In the genomic region with DNA sequence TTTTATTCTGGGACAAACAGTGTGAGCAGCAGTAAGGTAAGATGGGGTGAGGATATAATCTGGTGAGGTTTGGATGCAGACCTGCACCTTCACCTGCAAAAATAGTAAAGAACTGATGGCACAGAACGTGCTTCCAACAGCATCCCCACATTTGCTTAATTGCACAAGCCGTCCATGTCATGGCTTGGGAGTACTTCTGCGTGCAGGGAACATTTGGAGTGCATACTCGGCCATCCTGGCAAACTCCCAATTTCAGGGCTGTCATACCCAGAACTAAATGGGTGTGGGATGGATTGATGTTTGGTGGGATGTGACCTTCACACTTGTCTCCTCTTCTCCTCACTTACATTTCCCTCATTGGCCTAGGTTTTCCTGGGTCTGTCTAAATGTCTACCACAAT, we compare ENCODE assay signal across 30 cellular contexts.
"Had no signal": no experiment of that assay in that cellular context is flagged by ENCODE, and none has a peak within 500 bp of the region (broad histone marks: within the 10 kb centered on the region; RNA-seq: fewer than 3 reads in every experiment).

No MANE protein-coding gene starts in this region.

- ATAC-seq: activated naive CD4-positive, alpha-beta T cell treated with anti-CD3 and anti-CD28 coated beads, Interleukin-2, amount 50 U/mL, for 72 hours; activated naive CD8-positive, alpha-beta T cell treated with anti-CD3 and anti-CD28 coated beads, Interleukin-2, amount 50 U/mL, for 24 hours; activated T-cell treated with anti-CD3 and anti-CD28 coated beads, Interleukin-2, amount 50 U/mL, for 4 hours; activated T-cell treated with anti-CD3 and anti-CD28 coated beads, Interleukin-2, amount 50 U/mL, for 72 hours; activated T-helper 17 cell treated with anti-CD3 and anti-CD28 coated beads, Interleukin-2, amount 50 U/mL, for 72 hours; body of pancreas had no signal

- H3K4me3 ChIP-seq: adrenal gland, ascending aorta, body of pancreas, breast epithelium, cardiac muscle cell had no signal

- H3K9me3 ChIP-seq: adrenal gland, ascending aorta, body of pancreas, breast epithelium had no signal

- H3K36me3 ChIP-seq: adrenal gland, ascending aorta, brain microvascular endothelial cell, breast epithelium, cardiac muscle cell had no signal

- H3K27me3 ChIP-seq: adrenal gland, ascending aorta, body of pancreas, brain microvascular endothelial cell, breast epithelium, cardiac muscle cell had no signal

- H3K4me1 ChIP-seq: adrenal gland, ascending aorta, body of pancreas, breast epithelium had no signal

- DNase-seq: activated effector memory CD4-positive, alpha-beta T cell treated with anti-CD3 and anti-CD28 coated beads, Interleukin-2, amount 50 U/mL, for 16 hours; activated effector memory CD4-positive, alpha-beta T cell treated with Interleukin-2 at 50 U/mL for 16 hours; activated gamma-delta T cell; activated gamma-delta T cell treated with Interleukin-2 at 50 U/mL for 16 hours; activated naive CD4-positive, alpha-beta T cell; activated naive CD4-positive, alpha-beta T cell treated with anti-CD3 and anti-CD28 coated beads for 36 hours; activated naive CD4-positive, alpha-beta T cell treated with anti-CD3 and anti-CD28 coated beads, Interleukin-2, amount 10 ng/mL, durations not matched to agents 7 days and 5 days; activated naive CD4-positive, alpha-beta T cell treated with anti-CD3 and anti-CD28 coated beads, Interleukin-2, amount 50 U/mL, for 16 hours; activated naive CD4-positive, alpha-beta T cell treated with Interleukin-2 at 50 U/mL for 16 hours; activated naive CD8-positive, alpha-beta T cell treated with anti-CD3 and anti-CD28 coated beads for 36 hours; activated naive CD8-positive, alpha-beta T cell treated with anti-CD3 and anti-CD28 coated beads, Interleukin-2, amount 10 ng/mL, durations not matched to agents 7 days and 5 days; activated naive CD8-positive, alpha-beta T cell treated with anti-CD3 and anti-CD28 coated beads, Interleukin-2, amount 50 U/mL, for 24 hours; activated T-cell treated with anti-CD3 and anti-CD28 coated beads, Interleukin-2, amount 50 U/mL, for 1 hour; activated T-cell treated with anti-CD3 and anti-CD28 coated beads, Interleukin-2, amount 50 U/mL, for 24 hours; activated T-cell treated with anti-CD3 and anti-CD28 coated beads, Interleukin-2, amount 50 U/mL, for 4 hours; activated T-cell treated with anti-CD3 and anti-CD28 coated beads, Interleukin-2, amount 50 U/mL, for 48 hours; activated T-cell treated with anti-CD3 and anti-CD28 coated beads, Interleukin-2, amount 50 U/mL, for 72 hours; adrenal gland; amniotic stem cell; anterior cingulate cortex; aorta; body of pancreas; brain microvascular endothelial cell; central memory CD4-positive, alpha-beta T cell; cerebellar nuclear complex had no signal

- H3K27ac ChIP-seq: adrenal gland, ascending aorta, body of pancreas, brain microvascular endothelial cell, breast epithelium, cardiac muscle cell had no signal
